In genomic region chr15:48880070-48880634, GRCh38 we compare ENCODE assay signal across 10 cellular contexts. TPM values are rescaled to one million over a fixed set of nuclear protein-coding genes. Genes with fewer than 3 reads are reported as not detected.
A peak's percentile ranks its signal among the peaks of the same experiment; 100 is the strongest.
DNase-seq lines count a peak whose midpoint lies in the region; ATAC-seq and TF ChIP-seq lines count a peak whose summit lies in the region.
"Had no signal": no experiment of that assay in that cellular context is flagged by ENCODE, and none has a peak within 500 bp of the region (broad histone marks: within the 10 kb centered on the region; RNA-seq: fewer than 3 reads in every experiment).

No MANE protein-coding gene starts in this region.

- CTCF ChIA-PET in AG04450 (lab: Charles Lee): interaction anchor here (1.6 to 3.6 kb wide), 2 partner anchors 18 to 96 kb away, joined by 5 to 23 read pairs; no protein-coding TSS in a partner anchor
- CTCF ChIA-PET in activated CD4-positive, alpha-beta memory T cell treated with anti-CD3 and anti-CD28 coated beads, Interleukin-2, amount 10 ng/mL, durations not matched to agents 7 days and 5 days (lab: Charles Lee): interaction anchor here (3.9 kb wide), 1 partner anchor 96 kb away, joined by 33 read pairs; no protein-coding TSS in a partner anchor

- no peaks in the 10 kb centered on the region for H3K9me3 Mint-ChIP-seq in activated CD4-positive, alpha-beta memory T cell treated with anti-CD3 and anti-CD28 coated beads, Interleukin-2, amount 10 ng/mL, durations not matched to agents 7 days and 5 days
- peaks cover 6% of the 10 kb centered on the region for H3K9me3 Mint-ChIP-seq in glutamatergic neuron (ENCODE audit: unreplicated experiment)

- peaks cover 17% of the 10 kb centered on the region for H3K36me3 Mint-ChIP-seq in activated CD4-positive, alpha-beta memory T cell treated with anti-CD3 and anti-CD28 coated beads, Interleukin-2, amount 10 ng/mL, durations not matched to agents 7 days and 5 days (ENCODE audit: low read depth)
- no peaks in the 10 kb centered on the region for H3K36me3 Mint-ChIP-seq in glutamatergic neuron (ENCODE audit: unreplicated experiment)

- peak overlapping the region; percentile 58 for H3K4me3 Mint-ChIP-seq in activated CD4-positive, alpha-beta memory T cell treated with anti-CD3 and anti-CD28 coated beads, Interleukin-2, amount 10 ng/mL, durations not matched to agents 7 days and 5 days
- H3K4me3 Mint-ChIP-seq in glutamatergic neuron (ENCODE audit: unreplicated experiment): peak overlapping the region; percentile 97

- H3K4me1 ChIP-seq in aorta (ENCODE audit: control insufficient read depth in 1 of 2, insufficient read depth in 2 of 2, low read length in 2 of 2): peaks cover 0 to 5% of the 10 kb centered on the region in 2 donors

- no peaks in the 10 kb centered on the region for H3K27me3 ChIP-seq in AG04450 (ENCODE audit: control insufficient read depth, insufficient read depth, low read length)
- no peaks in the 10 kb centered on the region for H3K27me3 ChIP-seq in aorta (ENCODE audit: control insufficient read depth in 1 of 2, insufficient read depth in 2 of 2, low read length in 1 of 2)
- H3K27me3 ChIP-seq: heart right ventricle had no signal

- DNase-seq in AG04450 (ENCODE audit: low read depth, low spot score) (no peak), GM12865 (ENCODE audit: low read depth) (no peak), glutamatergic neuron (no peak), T-helper 9 cell (no peak), aorta (no peak)
- no peak for DNase-seq in activated CD4-positive, alpha-beta memory T cell treated with anti-CD3 and anti-CD28 coated beads, Interleukin-2, amount 10 ng/mL, durations not matched to agents 7 days and 5 days
- DNase-seq: cortex of kidney, heart right ventricle had no signal

- POLR2A ChIA-PET in AG04450 (lab: Yijun Ruan, JAX): no interaction called here
- POLR2A ChIA-PET in activated CD4-positive, alpha-beta memory T cell treated with anti-CD3 and anti-CD28 coated beads, Interleukin-2, amount 10 ng/mL, durations not matched to agents 7 days and 5 days (lab: Charles Lee): interaction anchor here (0.7 to 3.9 kb wide), 6 partner anchors 17 to 290 kb away, joined by 3 to 55 read pairs (median 4); partner anchors contain the start of genes CEP152, GALK2 and SHC4

- WGBS in aorta, 2 donors: 57 to 67% methylated on average over 3 of the region's 3 CpGs

- H3K27ac ChIP-seq in AG04450 (ENCODE audit: low read depth, low read length) (no peak overlapping the region), aorta (ENCODE audit: low read depth in 1 of 2, low read length in 2 of 2) (no peak overlapping the region)
- H3K27ac ChIP-seq: heart right ventricle had no signal

- H3K27me3 Mint-ChIP-seq in activated CD4-positive, alpha-beta memory T cell treated with anti-CD3 and anti-CD28 coated beads, Interleukin-2, amount 10 ng/mL, durations not matched to agents 7 days and 5 days: peaks cover 9% of the 10 kb centered on the region
- peaks cover 4% of the 10 kb centered on the region for H3K27me3 Mint-ChIP-seq in glutamatergic neuron (ENCODE audit: unreplicated experiment)

- H3K4me1 Mint-ChIP-seq in activated CD4-positive, alpha-beta memory T cell treated with anti-CD3 and anti-CD28 coated beads, Interleukin-2, amount 10 ng/mL, durations not matched to agents 7 days and 5 days: peaks cover 49% of the 10 kb centered on the region
- peaks cover 9% of the 10 kb centered on the region for H3K4me1 Mint-ChIP-seq in glutamatergic neuron (ENCODE audit: low read depth, unreplicated experiment)

- TF ChIP-seq CTCF in AG04450 (IDR thresholded peaks at IDR 0.05; ENCODE audit: low read depth, low read length) (no peak), GM12865 (IDR thresholded peaks at IDR 0.05; ENCODE audit: insufficient read depth, low read depth, low read length, missing control alignments) (no peak), glutamatergic neuron (IDR thresholded peaks at IDR 0.05; ENCODE audit: partially characterized antibody, unreplicated experiment) (no peak)

- H3K4me3 ChIP-seq in AG04450 (ENCODE audit: low read depth, low read length) (peak overlapping the region; percentile 87), GM12865 (ENCODE audit: low read depth, low read length) (peak overlapping the region; percentile 98; the same call in 1 of the 2 replicates), aorta (ENCODE audit: low read length in 2 of 2) (no peak overlapping the region)

- intact Hi-C loops in aorta (cut with DNase I): no loop called here

- H3K9me3 ChIP-seq in AG04450 (ENCODE audit: control insufficient read depth, insufficient read depth, low read length) (no peaks in the 10 kb centered on the region), aorta (ENCODE audit: control insufficient read depth, low read length) (no peaks in the 10 kb centered on the region)
- H3K9me3 ChIP-seq: heart right ventricle had no signal

- H3K27ac Mint-ChIP-seq in activated CD4-positive, alpha-beta memory T cell treated with anti-CD3 and anti-CD28 coated beads, Interleukin-2, amount 10 ng/mL, durations not matched to agents 7 days and 5 days: no peak overlapping the region
- H3K27ac Mint-ChIP-seq in glutamatergic neuron (ENCODE audit: unreplicated experiment): no peak overlapping the region

- no peaks in the 10 kb centered on the region for H3K36me3 ChIP-seq in aorta (ENCODE audit: control insufficient read depth in 1 of 2, insufficient read depth in 2 of 2, low read length in 1 of 2)

- ATAC-seq in HG02798 (IDR thresholded peaks at IDR 0.05; ENCODE audit: poor library complexity, unreplicated experiment) (no peak), GM18868 (IDR thresholded peaks at IDR 0.05; ENCODE audit: unreplicated experiment) (no peak), aorta (ENCODE audit: low FRiP score) (no peak)
- ATAC-seq: heart right ventricle had no signal

RNA-seq across cellular contexts. Expression of gene EID1, which starts 2.2 kb away (rescaled TPM):
- polyA plus RNA-seq in AG04450 (2011; rRNA removed): 292 and 348 TPM in 2 replicates
- polyA minus RNA-seq in AG04450 (2011; rRNA and poly(A)+ RNA removed): 76.2 and 76.8 TPM in 2 replicates
- total RNA-seq in activated CD4-positive, alpha-beta memory T cell treated with anti-CD3 and anti-CD28 coated beads, Interleukin-2, amount 10 ng/mL, durations not matched to agents 7 days and 5 days: 100 to 1,000 TPM in 1 of 2 experiments, 10 to 100 TPM in 1; 99.7 to 102 TPM
- 146 TPM for total RNA-seq in glutamatergic neuron (ENCODE audit: unreplicated experiment)
- total RNA-seq in aorta: 100 to 1,000 TPM; 152 to 169 TPM
- 100 to 1,000 TPM; 245 to 333 TPM for polyA plus RNA-seq in aorta

Comparison
In these comparisons a context has a peak if more than half of its experiments do, and no peak if none do; other contexts are left out.
1. H3K4me3 ChIP-seq: peak in AG04450 (single experiment) and GM12865 (single experiment); none in aorta (0 of 2).